ENCODE assay signal across 1 cellular context in genomic region chr1:37859507-37860345, GRCh38.
TF ChIP-seq lines count a peak whose summit lies in the region.

MTF1 (minus strand) TSS chr1:37859592; CDS start chr1:37857658, 1,934 bp downstream.

TF ChIP-seq in HepG2, 621 proteins besides CTCF, POLR2A, EP300 and RAD21 (continued from another document and continues in another):
- no peak for TF ChIP-seq ZNF609 (CRISPR knock-in tag; IDR thresholded peaks at IDR 0.05; ENCODE audit: borderline replicate concordance)
- TF ChIP-seq KDM1A (CRISPR knock-in tag; IDR thresholded peaks at IDR 0.05), result no peak
- no peak; the same call in 1 of the 2 replicates for TF ChIP-seq ZNF891 (CRISPR knock-in tag; IDR thresholded peaks at IDR 0.05)
- 0 out of 2 replicates have a peak, but pooled peaks have one; percentile 69 for TF ChIP-seq TMF1 (CRISPR knock-in tag; IDR thresholded peaks at IDR 0.05; ENCODE audit: low read depth)
- no peak for TF ChIP-seq MAFG (CRISPR knock-in tag; IDR thresholded peaks at IDR 0.05)
- no peak for TF ChIP-seq GTF2F1 (IDR thresholded peaks at IDR 0.05; ENCODE audit: low read length)
- no peak for TF ChIP-seq TBP (CRISPR knock-in tag; IDR thresholded peaks at IDR 0.05)
- no peak for TF ChIP-seq SOX6 (IDR thresholded peaks at IDR 0.05)
- peak; percentile 36 for TF ChIP-seq SOX6 (CRISPR knock-in tag; IDR thresholded peaks at IDR 0.05)
- TF ChIP-seq IRF2 (CRISPR knock-in tag; IDR thresholded peaks at IDR 0.05), result 0 out of 2 replicates have a peak, but pooled peaks have one; percentile 14
- no peak for TF ChIP-seq STAT5B (CRISPR knock-in tag; IDR thresholded peaks at IDR 0.05)
- TF ChIP-seq ZNF468 (CRISPR knock-in tag; IDR thresholded peaks at IDR 0.05), result no peak
- no peak for TF ChIP-seq CHD2 (IDR thresholded peaks at IDR 0.05; ENCODE audit: low read depth, low read length)
- no peak for TF ChIP-seq HMG20A (CRISPR knock-in tag; IDR thresholded peaks at IDR 0.05; ENCODE audit: borderline replicate concordance)
- TF ChIP-seq DR1 (CRISPR knock-in tag; IDR thresholded peaks at IDR 0.05), result no peak; the same call in 1 of the 2 replicates
- no peak; the same call in 1 of the 2 replicates for TF ChIP-seq ZNF142 (CRISPR knock-in tag; IDR thresholded peaks at IDR 0.05)
- no peak; the same call in 1 of the 2 replicates for TF ChIP-seq TOE1 (CRISPR knock-in tag; IDR thresholded peaks at IDR 0.05)
- no peak for TF ChIP-seq ZSCAN5A (CRISPR knock-in tag; IDR thresholded peaks at IDR 0.05; ENCODE audit: borderline replicate concordance)
- no peak for TF ChIP-seq ZNF703 (CRISPR knock-in tag; IDR thresholded peaks at IDR 0.05; ENCODE audit: borderline replicate concordance)
- TF ChIP-seq BRD4 (CRISPR knock-in tag; IDR thresholded peaks at IDR 0.05), result no peak
- TF ChIP-seq TBX2 (CRISPR knock-in tag; IDR thresholded peaks at IDR 0.05; ENCODE audit: borderline replicate concordance), result peak; percentile 10; the same call in 1 of the 2 replicates
- no peak for TF ChIP-seq ZNF383 (CRISPR knock-in tag; IDR thresholded peaks at IDR 0.05; ENCODE audit: borderline replicate concordance)
- peak; percentile 88 for TF ChIP-seq KMT2B (CRISPR knock-in tag; IDR thresholded peaks at IDR 0.05)
- no peak for TF ChIP-seq NR1H2 (CRISPR knock-in tag; IDR thresholded peaks at IDR 0.05; ENCODE audit: borderline replicate concordance, low read depth)
- TF ChIP-seq ZEB1 (IDR thresholded peaks at IDR 0.05; ENCODE audit: insufficient replicate concordance, low read depth), result no peak
- TF ChIP-seq KIAA2018 (CRISPR knock-in tag; IDR thresholded peaks at IDR 0.05; ENCODE audit: borderline replicate concordance), result no peak
- TF ChIP-seq SRSF4 (IDR thresholded peaks at IDR 0.05; ENCODE audit: low read depth, low read length, poor library complexity, severe bottlenecking), result no peak
- TF ChIP-seq TRIM22 (IDR thresholded peaks at IDR 0.05), result no peak
- TF ChIP-seq KAT8 (CRISPR knock-in tag; IDR thresholded peaks at IDR 0.05), result peak; percentile 94
- TF ChIP-seq ZNF790 (CRISPR knock-in tag; IDR thresholded peaks at IDR 0.05; ENCODE audit: borderline replicate concordance), result no peak; the same call in 1 of the 2 replicates
- 0 out of 2 replicates have a peak, but pooled peaks have one; percentile 41 for TF ChIP-seq HINFP (CRISPR knock-in tag; IDR thresholded peaks at IDR 0.05; ENCODE audit: low read depth)
- no peak for TF ChIP-seq ZNF326 (CRISPR knock-in tag; IDR thresholded peaks at IDR 0.05; ENCODE audit: borderline replicate concordance)
- no peak for TF ChIP-seq ZNF720 (CRISPR knock-in tag; IDR thresholded peaks at IDR 0.05)
- TF ChIP-seq ZBTB25 (CRISPR knock-in tag; IDR thresholded peaks at IDR 0.05), result no peak; the same call in none of the 2 replicates
